Comparison of ENCODE assay signal across 14 cellular contexts in genomic region chr1:81702903-81703302, GRCh38.
DNase-seq lines count a peak whose midpoint lies in the region; ATAC-seq and TF ChIP-seq lines count a peak whose summit lies in the region.
"Had no signal": no experiment of that assay in that cellular context is flagged by ENCODE, and none has a peak within 500 bp of the region (broad histone marks: within the 10 kb centered on the region; RNA-seq: fewer than 3 reads in every experiment).

No MANE protein-coding gene starts in this region.

- H3K36me3 ChIP-seq in hepatocyte (replicated peaks; ENCODE audit: insufficient read depth, low read depth) (no peaks in the 10 kb centered on the region), SJCRH30 (no peaks in the 10 kb centered on the region)
- H3K36me3 ChIP-seq: adrenal gland, gastrocnemius medialis, HAP-1 had no signal

- TF ChIP-seq CTCF in AG04449 (IDR thresholded peaks at IDR 0.05; ENCODE audit: insufficient read depth, low read length, missing control alignments) (no peak), astrocyte of the spinal cord (IDR thresholded peaks at IDR 0.05; ENCODE audit: low read depth, low read length) (no peak), hepatocyte (IDR thresholded peaks at IDR 0.05; ENCODE audit: poor library complexity) (no peak)

- in situ Hi-C loops in astrocyte of the spinal cord (cut with HindIII; ENCODE audit: low sequenced_read_pairs), result no loop called here

- H3K4me1 ChIP-seq in hepatocyte (ENCODE audit: insufficient read depth) (peaks cover 9% of the 10 kb centered on the region), SJCRH30 (no peaks in the 10 kb centered on the region)
- H3K4me1 ChIP-seq: gastrocnemius medialis had no signal

- peak overlapping the region; percentile 52 for H3K27ac ChIP-seq in hepatocyte
- H3K27ac ChIP-seq in SJCRH30, result no peak overlapping the region
- H3K27ac ChIP-seq: adrenal gland, gastrocnemius medialis had no signal

- CTCF ChIA-PET in AG04449 (lab: Yijun Ruan, JAX), result no interaction called here
- CTCF ChIA-PET in activated CD4-positive, alpha-beta memory T cell treated with anti-CD3 and anti-CD28 coated beads, Interleukin-2, amount 10 ng/mL, durations not matched to agents 7 days and 5 days (lab: Charles Lee), result no interaction called here

- H3K27ac Mint-ChIP-seq in activated CD4-positive, alpha-beta memory T cell treated with anti-CD3 and anti-CD28 coated beads, Interleukin-2, amount 10 ng/mL, durations not matched to agents 7 days and 5 days, result no peak overlapping the region

- H3K9me2 ChIP-seq in hepatocyte (replicated peaks; ENCODE audit: insufficient read depth), result no peaks in the 10 kb centered on the region

- H3K9me3 ChIP-seq in hepatocyte (ENCODE audit: low read depth) (no peaks in the 10 kb centered on the region), SJCRH30 (replicated peaks) (no peaks in the 10 kb centered on the region)
- H3K9me3 ChIP-seq: adrenal gland, gastrocnemius medialis, HAP-1 had no signal

- H3K4me3 ChIP-seq in AG04449 (ENCODE audit: low read depth, low read length) (no peak overlapping the region), astrocyte of the spinal cord (ENCODE audit: low read depth, low read length) (no peak overlapping the region), hepatocyte (no peak overlapping the region), SJCRH30 (no peak overlapping the region)
- H3K4me3 ChIP-seq: adrenal gland, gastrocnemius medialis, HAP-1 had no signal

- POLR2A ChIA-PET in AG04449 (lab: Yijun Ruan, JAX), result interaction anchor here (1.5 kb wide), 1 partner anchor 32 kb away, joined by 4 read pairs; no protein-coding TSS in a partner anchor
- POLR2A ChIA-PET in activated CD4-positive, alpha-beta memory T cell treated with anti-CD3 and anti-CD28 coated beads, Interleukin-2, amount 10 ng/mL, durations not matched to agents 7 days and 5 days (lab: Charles Lee), result no interaction called here

- no peaks in the 10 kb centered on the region for H3K4me1 Mint-ChIP-seq in activated CD4-positive, alpha-beta memory T cell treated with anti-CD3 and anti-CD28 coated beads, Interleukin-2, amount 10 ng/mL, durations not matched to agents 7 days and 5 days

- H3K36me3 Mint-ChIP-seq in activated CD4-positive, alpha-beta memory T cell treated with anti-CD3 and anti-CD28 coated beads, Interleukin-2, amount 10 ng/mL, durations not matched to agents 7 days and 5 days (ENCODE audit: low read depth), result no peaks in the 10 kb centered on the region

- no peaks in the 10 kb centered on the region for H3K27me3 ChIP-seq in hepatocyte
- H3K27me3 ChIP-seq in SJCRH30, result no peaks in the 10 kb centered on the region
- H3K27me3 ChIP-seq: adrenal gland, gastrocnemius medialis had no signal

- no peaks in the 10 kb centered on the region for H4K20me1 ChIP-seq in hepatocyte (ENCODE audit: insufficient read depth, poor library complexity, severe bottlenecking)

- ATAC-seq in GM18511 (IDR thresholded peaks at IDR 0.05; ENCODE audit: unreplicated experiment), result no peak
- ATAC-seq: gastrocnemius medialis had no signal

- H3K4me3 Mint-ChIP-seq in activated CD4-positive, alpha-beta memory T cell treated with anti-CD3 and anti-CD28 coated beads, Interleukin-2, amount 10 ng/mL, durations not matched to agents 7 days and 5 days, result no peak overlapping the region

- no peaks in the 10 kb centered on the region for H3K79me2 ChIP-seq in hepatocyte

- H3K4me2 ChIP-seq in hepatocyte, result peak overlapping the region; percentile 15

- H3K9me3 Mint-ChIP-seq in activated CD4-positive, alpha-beta memory T cell treated with anti-CD3 and anti-CD28 coated beads, Interleukin-2, amount 10 ng/mL, durations not matched to agents 7 days and 5 days, result peaks cover 2% of the 10 kb centered on the region

- no peaks in the 10 kb centered on the region for H3K27me3 Mint-ChIP-seq in activated CD4-positive, alpha-beta memory T cell treated with anti-CD3 and anti-CD28 coated beads, Interleukin-2, amount 10 ng/mL, durations not matched to agents 7 days and 5 days

- DNase-seq in AG04449 (ENCODE audit: low read depth, low spot score) (peak; percentile 78), HPDE6-E6E7 (ENCODE audit: extremely low spot score) (peak; percentile 54), astrocyte of the spinal cord (ENCODE audit: low read depth, low spot score) (peak; percentile 87), hepatocyte (ENCODE audit: low spot score) (no peak), iPS-NIHi11 (ENCODE audit: low spot score) (no peak), SJCRH30 (no peak)
- no peak for DNase-seq in activated CD4-positive, alpha-beta memory T cell treated with anti-CD3 and anti-CD28 coated beads, Interleukin-2, amount 10 ng/mL, durations not matched to agents 7 days and 5 days
- DNase-seq: adrenal gland, gastrocnemius medialis, NCI-H1092, NCI-H774, T-helper 2 cell had no signal

- WGBS in hepatocyte (ENCODE audit: low lambda C conversion rate, missing lambda C conversion rate), result 71% methylated on average over 4 of the region's 4 CpGs

- H2AFZ ChIP-seq in hepatocyte, result no peak overlapping the region

Comparison
In these comparisons a context has a peak if more than half of its experiments do, and no peak if none do; other contexts are left out.
1. DNase-seq: peak in AG04449 (single experiment), HPDE6-E6E7 (single experiment) and astrocyte of the spinal cord (single experiment); none in hepatocyte (single experiment), activated CD4-positive, alpha-beta memory T cell treated with anti-CD3 and anti-CD28 coated beads, Interleukin-2, amount 10 ng/mL, durations not matched to agents 7 days and 5 days (single experiment), iPS-NIHi11 (single experiment) and SJCRH30 (0 of 2).